In the genomic region with DNA sequence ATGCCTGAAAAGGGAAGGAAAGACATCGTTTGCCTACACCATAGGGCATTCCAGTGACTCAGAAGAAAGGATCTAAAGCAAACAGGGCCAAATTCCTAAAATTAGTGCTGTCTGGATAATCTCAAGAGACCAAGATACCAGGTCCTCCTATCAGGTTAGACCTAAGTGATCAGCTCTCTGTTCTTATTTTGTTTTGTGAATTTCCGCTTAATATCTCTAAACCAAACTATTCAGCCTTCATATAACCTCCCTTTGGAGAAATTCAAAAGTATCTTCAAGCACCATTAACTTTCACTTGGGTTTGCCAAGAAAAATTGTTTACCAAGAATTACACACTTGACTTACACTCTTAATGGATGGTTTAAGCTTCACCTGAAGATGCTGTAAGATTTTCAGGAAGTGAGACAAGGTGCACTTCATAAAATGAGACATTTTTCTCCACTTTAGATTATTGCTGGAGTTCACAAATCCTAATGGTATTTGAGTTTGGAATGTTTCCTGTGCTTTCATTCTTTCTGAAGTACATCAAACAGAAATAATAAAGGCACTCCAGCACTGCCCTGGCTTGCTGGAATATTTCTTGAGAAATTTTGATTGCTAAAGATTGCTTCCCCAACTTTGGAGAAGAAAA, we compare ENCODE assay signal across 12 cellular contexts.
DNase-seq lines count a peak whose midpoint lies in the region; ATAC-seq, FAIRE-seq and TF ChIP-seq lines count a peak whose summit lies in the region.
"Had no signal": no experiment of that assay in that cellular context is flagged by ENCODE, and none has a peak within 500 bp of the region (broad histone marks: within the 10 kb centered on the region; RNA-seq: fewer than 3 reads in every experiment).

No MANE protein-coding gene starts in this region.

- TF ChIP-seq CTCF in omental fat pad (IDR thresholded peaks at IDR 0.05) (no peak), gastrocnemius medialis (IDR thresholded peaks at IDR 0.05 in 4 of 5, conservative IDR thresholded peaks at IDR 0.05 in 1 of 5) (no peak)

- no peak overlapping the region for H3K27ac ChIP-seq in gastrocnemius medialis
- H3K27ac ChIP-seq: WERI-Rb-1 had no signal

- no peaks in the 10 kb centered on the region for H3K36me3 ChIP-seq in gastrocnemius medialis
- H3K36me3 ChIP-seq: WERI-Rb-1 had no signal

- no peak for TF ChIP-seq POLR2A in gastrocnemius medialis (IDR thresholded peaks at IDR 0.05)

- no peak overlapping the region for H3K4me3 ChIP-seq in gastrocnemius medialis

- no peaks in the 10 kb centered on the region for H3K27me3 ChIP-seq in gastrocnemius medialis

- H3K4me1 ChIP-seq in gastrocnemius medialis = peaks cover 0 to 9% of the 10 kb centered on the region in 2 donors

- ATAC-seq in omental fat pad (ENCODE audit: low FRiP score) = peak; percentile 69
- no peak for ATAC-seq in gastrocnemius medialis

- DNase-seq in DMS79 (lab: John Stamatoyannopoulos, UW) (peak; percentile 18), NCI-H69 (lab: John Stamatoyannopoulos, UW) (peak; percentile 24), omental fat pad (ENCODE audit: low spot score) (no peak), gastrocnemius medialis (no peak), amygdala (lab: John Stamatoyannopoulos, UW) (no peak), cortex of kidney (lab: John Stamatoyannopoulos, UW) (no peak), ureter (ENCODE audit: low spot score) (no peak)
- DNase-seq: activated naive CD4-positive, alpha-beta T cell treated with anti-CD3 and anti-CD28 coated beads, Interleukin-2, amount 10 ng/mL, durations not matched to agents 7 days and 5 days; NCI-H2107; nucleus accumbens; WERI-Rb-1 had no signal

- no peaks in the 10 kb centered on the region for H3K9me3 ChIP-seq in gastrocnemius medialis

- in situ Hi-C loops in gastrocnemius medialis (cut with MboI; ENCODE audit: low sequenced_read_pairs in 4 of 4) = no loop called here

- intact Hi-C loops in gastrocnemius medialis (cut with DNase I; ENCODE audit: low total_unique reads) = loop anchor here (10.0 kb wide), 1 partner anchor 137 kb away; no protein-coding TSS in a partner anchor

- FAIRE-seq in endometrium (lab: Jason Lieb, UNC) = peak; percentile 12

Comparison
In these comparisons a context has a peak if more than half of its experiments do, and no peak if none do; other contexts are left out.
1. DNase-seq: peak in DMS79 (single experiment) and NCI-H69 (single experiment); none in omental fat pad (single experiment), gastrocnemius medialis (0 of 2), amygdala (0 of 56), cortex of kidney (single experiment) and ureter (single experiment).